8 cellular contexts compared by ENCODE assay signal in the genomic region with DNA sequence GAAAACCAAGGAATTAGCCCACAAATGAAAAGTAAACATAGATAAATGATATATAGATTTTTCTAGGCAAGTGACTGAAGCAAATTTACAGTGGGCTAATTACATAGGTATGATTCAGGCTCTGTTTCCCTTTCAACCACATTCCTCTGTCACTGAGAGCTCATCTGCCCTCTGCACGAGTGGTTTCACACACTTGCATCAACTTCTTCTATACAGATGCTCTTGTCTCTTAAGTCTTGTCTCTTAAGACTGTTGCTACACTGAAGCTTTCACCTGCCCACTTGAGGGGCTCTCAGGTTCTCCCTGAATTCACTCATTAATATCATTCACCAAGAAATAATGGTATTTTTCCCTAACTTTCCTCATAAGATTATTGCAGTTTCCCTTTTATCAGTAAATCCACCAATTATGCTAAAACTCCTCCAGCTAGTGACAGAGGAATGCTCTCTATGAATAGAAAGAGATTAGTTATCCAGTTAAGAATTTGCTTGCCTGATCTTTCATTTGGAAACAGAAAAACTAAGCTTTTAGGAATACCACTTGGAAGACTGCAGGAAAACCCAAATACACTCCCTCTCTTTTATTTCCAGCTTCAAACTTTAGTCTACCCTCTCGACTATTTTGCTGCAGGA.
DNase-seq lines count a peak whose midpoint lies in the region; ATAC-seq and TF ChIP-seq lines count a peak whose summit lies in the region.
"Had no signal": no experiment of that assay in that cellular context is flagged by ENCODE, and none has a peak within 500 bp of the region (broad histone marks: within the 10 kb centered on the region; RNA-seq: fewer than 3 reads in every experiment).

No MANE protein-coding gene starts in this region.

- no peak overlapping the region for H3K4me3 Mint-ChIP-seq in type B pancreatic cell

- H3K4me1 Mint-ChIP-seq in type B pancreatic cell (ENCODE audit: unreplicated experiment), result peaks cover 40% of the 10 kb centered on the region

- H3K36me3 ChIP-seq in mesodermal cell (ENCODE audit: control insufficient read depth, insufficient read depth, low read length), result peaks cover 3% of the 10 kb centered on the region

- no peak for TF ChIP-seq CTCF in type B pancreatic cell (conservative IDR thresholded peaks at IDR 0.05)

- no peak overlapping the region for H3K27ac Mint-ChIP-seq in type B pancreatic cell

- peak overlapping the region; percentile 79 for H3K27ac ChIP-seq in mesodermal cell (ENCODE audit: low read depth, low read length, severe bottlenecking)

- H3K4me1 ChIP-seq in mesodermal cell (ENCODE audit: control insufficient read depth, insufficient read depth, low read length, poor library complexity, severe bottlenecking), result peaks cover 39% of the 10 kb centered on the region

- peaks cover 7% of the 10 kb centered on the region for H3K9me3 Mint-ChIP-seq in type B pancreatic cell

- H3K27me3 Mint-ChIP-seq in type B pancreatic cell, result no peaks in the 10 kb centered on the region

- no peak for DNase-seq in type B pancreatic cell (ENCODE audit: extremely low spot score, unreplicated experiment)
- DNase-seq in germinal center (ENCODE audit: low spot score), result no peak
- DNase-seq: NCI-H1105 treated with DMSO at 0.1 percent for 48 hours had no signal

- H3K4me3 ChIP-seq in mesodermal cell (ENCODE audit: extremely low read depth, insufficient read depth, low read length, poor library complexity, severe bottlenecking), result no peak overlapping the region

- H3K9me3 ChIP-seq in mesodermal cell (ENCODE audit: control insufficient read depth, low read length), result peaks cover 8% of the 10 kb centered on the region

- 53 to 58% methylated on average over 1 of the region's 2 CpGs for whole genome bisulfite sequencing in mesodermal cell (ENCODE audit: insufficient coverage in 2 of 2), 2 experiments

- H3K36me3 Mint-ChIP-seq in type B pancreatic cell, result peaks cover 13% of the 10 kb centered on the region

- ATAC-seq in GM18870 (IDR thresholded peaks at IDR 0.05; ENCODE audit: unreplicated experiment) (peak; percentile 78), GM21737 (IDR thresholded peaks at IDR 0.05; ENCODE audit: unreplicated experiment) (peak; percentile 82), HG03571 (IDR thresholded peaks at IDR 0.05; ENCODE audit: unreplicated experiment) (peak; percentile 74), HG03469 (IDR thresholded peaks at IDR 0.05; ENCODE audit: unreplicated experiment) (no peak)
